18 cellular contexts compared by ENCODE assay signal in genomic region chr3:123791417-123791816, GRCh38.
DNase-seq lines count a peak whose midpoint lies in the region; ATAC-seq and TF ChIP-seq lines count a peak whose summit lies in the region.
"Had no signal": no experiment of that assay in that cellular context is flagged by ENCODE, and none has a peak within 500 bp of the region (broad histone marks: within the 10 kb centered on the region; RNA-seq: fewer than 3 reads in every experiment).

No MANE protein-coding gene starts in this region.

- no peaks in the 10 kb centered on the region for H3K9me3 ChIP-seq in adipocyte (ENCODE audit: control insufficient read depth, low read length)
- no peaks in the 10 kb centered on the region for H3K9me3 ChIP-seq in stomach
- no peaks in the 10 kb centered on the region for H3K9me3 ChIP-seq in tibial nerve
- H3K9me3 ChIP-seq: lower lobe of right lung had no signal

- peak; percentile 34 for DNase-seq in GM03348 (ENCODE audit: low spot score)
- DNase-seq in adipocyte (ENCODE audit: low read depth) = peak; percentile 91
- peak; percentile 94 for DNase-seq in fibroblast of mammary gland (ENCODE audit: low read depth)
- peak; percentile 46 for DNase-seq in osteocyte (ENCODE audit: extremely low spot score, unreplicated experiment)
- DNase-seq in stomach = no peak
- no peak for DNase-seq in SK-N-DZ (ENCODE audit: low spot score)
- DNase-seq in tibial nerve (ENCODE audit: low spot score in 2 of 2) = no peak
- DNase-seq: activated CD8-positive, alpha-beta memory T cell treated with anti-CD3 and anti-CD28 coated beads, Interleukin-2, amount 10 ng/mL, durations not matched to agents 7 days and 5 days; activated gamma-delta T cell treated with Interleukin-2 at 50 U/mL for 16 hours; central memory CD4-positive, alpha-beta T cell; H7; KBM-7; lower lobe of right lung; NCI-H1417 treated with DMSO at 0.1 percent for 48 hours; NCI-H345 had no signal

- TF ChIP-seq POLR2A in stomach (IDR thresholded peaks at IDR 0.05) = no peak
- no peak for TF ChIP-seq POLR2A in tibial nerve (IDR thresholded peaks at IDR 0.05)

- H3K9me3 Mint-ChIP-seq in osteocyte (ENCODE audit: unreplicated experiment) = no peaks in the 10 kb centered on the region

- 54 to 75% (median 64%) methylated on average over 3 of the region's 3 CpGs for whole genome bisulfite sequencing in stomach, 5 donors
- WGBS in tibial nerve, 2 donors = 48 to 58% methylated on average over 3 of the region's 3 CpGs

- intact Hi-C loops in stomach (cut with DNase I; ENCODE audit: low total_unique reads) = no loop called here

- H3K4me3 ChIP-seq in adipocyte (ENCODE audit: low read length) = no peak overlapping the region
- H3K4me3 ChIP-seq in fibroblast of mammary gland (ENCODE audit: control insufficient read depth, low read depth, low read length) = no peak overlapping the region
- H3K4me3 ChIP-seq in stomach = no peak overlapping the region
- H3K4me3 ChIP-seq in tibial nerve = no peak overlapping the region
- H3K4me3 ChIP-seq: lower lobe of right lung, skin epidermis had no signal

- TF ChIP-seq EP300 in stomach (IDR thresholded peaks at IDR 0.05) (no peak), tibial nerve (IDR thresholded peaks at IDR 0.05) (no peak)

- peaks cover 32% of the 10 kb centered on the region for H3K4me1 Mint-ChIP-seq in osteocyte (ENCODE audit: unreplicated experiment)
- H3K4me1 Mint-ChIP-seq: activated CD8-positive, alpha-beta memory T cell treated with anti-CD3 and anti-CD28 coated beads, Interleukin-2, amount 10 ng/mL, durations not matched to agents 7 days and 5 days had no signal

- H3K27me3 Mint-ChIP-seq in osteocyte (ENCODE audit: unreplicated experiment) = no peaks in the 10 kb centered on the region

- ATAC-seq in GM21717 (IDR thresholded peaks at IDR 0.05; ENCODE audit: unreplicated experiment) = no peak
- ATAC-seq: activated CD8-positive, alpha-beta memory T cell treated with anti-CD3 and anti-CD28 coated beads, Interleukin-2, amount 10 ng/mL, durations not matched to agents 7 days and 5 days; lower lobe of right lung had no signal

- TF ChIP-seq CTCF in fibroblast of mammary gland (conservative IDR thresholded peaks at IDR 0.05; ENCODE audit: control insufficient read depth, insufficient read depth, low read depth, low read length) = no peak
- no peak for TF ChIP-seq CTCF in osteocyte (IDR thresholded peaks at IDR 0.05)
- no peak for TF ChIP-seq CTCF in stomach (IDR thresholded peaks at IDR 0.05)
- no peak for TF ChIP-seq CTCF in tibial nerve (IDR thresholded peaks at IDR 0.05)

- no peaks in the 10 kb centered on the region for H3K27me3 ChIP-seq in adipocyte (replicated peaks; ENCODE audit: control insufficient read depth, insufficient read depth, low read length)
- no peaks in the 10 kb centered on the region for H3K27me3 ChIP-seq in stomach
- H3K27me3 ChIP-seq in tibial nerve = no peaks in the 10 kb centered on the region

- peaks cover 24% of the 10 kb centered on the region for H3K4me1 ChIP-seq in adipocyte (ENCODE audit: control insufficient read depth, insufficient read depth, low read length)
- peaks cover 0 to 7% (median 0%) of the 10 kb centered on the region in 4 donors for H3K4me1 ChIP-seq in stomach
- H3K4me1 ChIP-seq in tibial nerve = no peaks in the 10 kb centered on the region

- H3K9ac ChIP-seq in adipocyte (ENCODE audit: low read length) = no peak overlapping the region

- H3K27ac Mint-ChIP-seq in osteocyte (ENCODE audit: unreplicated experiment) = peak overlapping the region; percentile 35
- H3K27ac Mint-ChIP-seq: activated CD8-positive, alpha-beta memory T cell treated with anti-CD3 and anti-CD28 coated beads, Interleukin-2, amount 10 ng/mL, durations not matched to agents 7 days and 5 days had no signal

- H3K4me3 Mint-ChIP-seq in osteocyte (ENCODE audit: unreplicated experiment) = no peak overlapping the region
- H3K4me3 Mint-ChIP-seq: activated CD8-positive, alpha-beta memory T cell treated with anti-CD3 and anti-CD28 coated beads, Interleukin-2, amount 10 ng/mL, durations not matched to agents 7 days and 5 days had no signal

- peaks cover 24% of the 10 kb centered on the region for H3K36me3 ChIP-seq in adipocyte (ENCODE audit: control insufficient read depth, insufficient read depth, low read length, severe bottlenecking)
- H3K36me3 ChIP-seq in stomach = no peaks in the 10 kb centered on the region
- no peaks in the 10 kb centered on the region for H3K36me3 ChIP-seq in tibial nerve
- H3K36me3 ChIP-seq: lower lobe of right lung had no signal

- no peaks in the 10 kb centered on the region for H3K36me3 Mint-ChIP-seq in osteocyte (ENCODE audit: unreplicated experiment)
- H3K36me3 Mint-ChIP-seq: activated CD8-positive, alpha-beta memory T cell treated with anti-CD3 and anti-CD28 coated beads, Interleukin-2, amount 10 ng/mL, durations not matched to agents 7 days and 5 days had no signal

- H3K27ac ChIP-seq in stomach (no peak overlapping the region), tibial nerve (no peak overlapping the region)
- H3K27ac ChIP-seq: epithelial cell of prostate, lower lobe of right lung, skin epidermis had no signal

Comparison
In these comparisons a context has a peak if more than half of its experiments do, and no peak if none do; other contexts are left out.
1. DNase-seq: peak in GM03348 (single experiment), adipocyte (single experiment), fibroblast of mammary gland (single experiment) and osteocyte (single experiment); none in stomach (single experiment), SK-N-DZ (single experiment) and tibial nerve (0 of 2).